Comparison of ENCODE assay signal across 30 cellular contexts in genomic region chr5:179201986-179202385, GRCh38.
"Had no signal": no experiment of that assay in that cellular context is flagged by ENCODE, and none has a peak within 500 bp of the region (broad histone marks: within the 10 kb centered on the region; RNA-seq: fewer than 3 reads in every experiment).

No MANE protein-coding gene starts in this region.

- H3K27me3 Mint-ChIP-seq: dendritic cell treated with granulocyte-macrophage colony-stimulating factor and Interleukin-4, amounts not matched to agents 40 ng/mL and 50 ng/mL, for 4 days; naive thymus-derived CD4-positive, alpha-beta T cell had no signal

- H3K36me3 Mint-ChIP-seq: naive thymus-derived CD4-positive, alpha-beta T cell; neural progenitor cell; stimulated activated effector memory CD8-positive, alpha-beta T cell treated with anti-CD3 and anti-CD28 coated beads, Interleukin-12 subunit alpha, Interleukin-12 subunit beta, amount 100 ng/mL, for 72 hours had no signal

- H3K4me2 ChIP-seq: hepatocyte, neural progenitor cell, smooth muscle cell had no signal

- H3K9me3 ChIP-seq: colonic mucosa, gastrocnemius medialis, pancreas, stomach, thyroid gland, vagina had no signal

- H3K4me1 Mint-ChIP-seq: endodermal cell; naive thymus-derived CD4-positive, alpha-beta T cell; stimulated activated effector memory CD8-positive, alpha-beta T cell treated with anti-CD3 and anti-CD28 coated beads, Interleukin-12 subunit alpha, Interleukin-12 subunit beta, amount 100 ng/mL, for 72 hours had no signal

- H2AFZ ChIP-seq: hepatocyte, neural progenitor cell had no signal

- H3K36me3 ChIP-seq: colonic mucosa, gastrocnemius medialis, neural progenitor cell, pancreas, stomach, thyroid gland, vagina had no signal

- H3K27ac Mint-ChIP-seq: dendritic cell treated with granulocyte-macrophage colony-stimulating factor and Interleukin-4, amounts not matched to agents 40 ng/mL and 50 ng/mL, for 4 days; endodermal cell; naive thymus-derived CD4-positive, alpha-beta T cell; nephron; neural progenitor cell; stimulated activated effector memory CD8-positive, alpha-beta T cell treated with anti-CD3 and anti-CD28 coated beads, Interleukin-12 subunit alpha, Interleukin-12 subunit beta, amount 100 ng/mL, for 72 hours had no signal

- H3K9me3 Mint-ChIP-seq: dendritic cell treated with granulocyte-macrophage colony-stimulating factor and Interleukin-4, amounts not matched to agents 40 ng/mL and 50 ng/mL, for 4 days; endodermal cell; naive thymus-derived CD4-positive, alpha-beta T cell; nephron; neural progenitor cell; stimulated activated effector memory CD8-positive, alpha-beta T cell treated with anti-CD3 and anti-CD28 coated beads, Interleukin-12 subunit alpha, Interleukin-12 subunit beta, amount 100 ng/mL, for 72 hours had no signal

- DNase-seq: colonic mucosa; effector CD8-positive, alpha-beta T cell; endodermal cell; foreskin fibroblast; gastrocnemius medialis; head of caudate nucleus; kidney; mammary epithelial cell; mesendoderm; midbrain; naive thymus-derived CD4-positive, alpha-beta T cell; occipital lobe; stimulated activated CD4-positive, alpha-beta T cell treated with anti-CD3 and anti-CD28 coated beads, Interleukin-2, amount 100 ng/mL, for 24 hours; stimulated activated CD4-positive, alpha-beta T cell treated with anti-CD3 and anti-CD28 coated beads, Interleukin-4, amount 100 ng/mL, for 24 hours; stimulated activated naive CD4-positive, alpha-beta T cell treated with Interleukin-2 at 50 U/mL for 16 hours; stomach; thyroid gland; trophoblast cell had no signal

- H3K79me2 ChIP-seq: hepatocyte had no signal

- H3K4me3 ChIP-seq: colonic mucosa, gastrocnemius medialis, hepatocyte, neural progenitor cell, pancreas, smooth muscle cell, stomach, thyroid gland, vagina had no signal

- ATAC-seq: esophagus mucosa; gastrocnemius medialis; left lobe of liver; naive thymus-derived CD4-positive, alpha-beta T cell; pancreas; sciatic nerve; stimulated activated effector memory CD8-positive, alpha-beta T cell treated with anti-CD3 and anti-CD28 coated beads, Interleukin-12 subunit alpha, Interleukin-12 subunit beta, amount 100 ng/mL, for 72 hours had no signal

- H3K27ac ChIP-seq: colonic mucosa, epithelial cell of prostate, gastrocnemius medialis, hepatocyte, neural progenitor cell, pancreas, stomach, thyroid gland, vagina had no signal

- H3K4me1 ChIP-seq: colonic mucosa, gastrocnemius medialis, neural progenitor cell, pancreas, stomach, thyroid gland had no signal

- H3K27me3 ChIP-seq: colonic mucosa, gastrocnemius medialis, hepatocyte, neural progenitor cell, pancreas, thyroid gland, vagina had no signal

- H3K4me3 Mint-ChIP-seq: dendritic cell treated with granulocyte-macrophage colony-stimulating factor and Interleukin-4, amounts not matched to agents 40 ng/mL and 50 ng/mL, for 4 days; endodermal cell; naive thymus-derived CD4-positive, alpha-beta T cell; nephron; neural progenitor cell; stimulated activated effector memory CD8-positive, alpha-beta T cell treated with anti-CD3 and anti-CD28 coated beads, Interleukin-12 subunit alpha, Interleukin-12 subunit beta, amount 100 ng/mL, for 72 hours had no signal
